ENCODE assay signal across 8 cellular contexts in genomic region chr17:39198186-39198566, GRCh38. TPM values are rescaled to one million over a fixed set of nuclear protein-coding genes. Genes with fewer than 3 reads are reported as not detected.
DNase-seq lines count a peak whose midpoint lies in the region; ATAC-seq, FAIRE-seq and TF ChIP-seq lines count a peak whose summit lies in the region.

No MANE protein-coding gene starts in this region.

- no peak overlapping the region for H3K18ac ChIP-seq in neuronal stem cell (ENCODE audit: low read length)

- H2AFZ ChIP-seq in Loucy (ENCODE audit: low read length) (peak overlapping the region; percentile 75), neuronal stem cell (ENCODE audit: low read length) (peak overlapping the region; percentile 95)

- H3K27me3 ChIP-seq in CD4-positive, CD25-positive, alpha-beta regulatory T cell (ENCODE audit: control insufficient read depth, insufficient read depth, low read length): no peaks in the 10 kb centered on the region
- H3K27me3 ChIP-seq in Loucy (ENCODE audit: insufficient read depth, low read length, poor library complexity, severe bottlenecking) (peaks cover 4% of the 10 kb centered on the region), neuronal stem cell (ENCODE audit: control insufficient read depth in 3 of 3, insufficient read depth in 3 of 3, low read depth in 1 of 3, low read length in 3 of 3) (no peaks in the 10 kb centered on the region)

- no peaks in the 10 kb centered on the region for H3K9me3 Mint-ChIP-seq in CD4-positive, CD25-positive, alpha-beta regulatory T cell

- H2BK15ac ChIP-seq in neuronal stem cell (ENCODE audit: low read length): peak overlapping the region; percentile 28

- peaks cover 62% of the 10 kb centered on the region for H4K20me1 ChIP-seq in Loucy (ENCODE audit: insufficient read depth, low read length, poor library complexity, severe bottlenecking)

- no peak overlapping the region for H3K4ac ChIP-seq in neuronal stem cell (ENCODE audit: low read length)

- peaks cover 70% of the 10 kb centered on the region for H3K79me2 ChIP-seq in Loucy (ENCODE audit: insufficient read depth, low read length)

- peak overlapping the region; percentile 70 for H3K27ac ChIP-seq in CD4-positive, CD25-positive, alpha-beta regulatory T cell (ENCODE audit: insufficient read depth, low read length, poor library complexity, severe bottlenecking)
- H3K27ac ChIP-seq in caudate nucleus (ENCODE audit: low read depth, low read length): peak overlapping the region; percentile 76
- H3K27ac ChIP-seq in neuronal stem cell (replicated peaks; ENCODE audit: low read length): no peak overlapping the region

- H3K23ac ChIP-seq in neuronal stem cell (ENCODE audit: low read depth, low read length, poor library complexity): no peak overlapping the region

- no peak overlapping the region for H2BK5ac ChIP-seq in neuronal stem cell (ENCODE audit: low read length)

- peaks cover 16% of the 10 kb centered on the region for H3K79me1 ChIP-seq in neuronal stem cell (ENCODE audit: low read depth, low read length)

- H2BK12ac ChIP-seq in neuronal stem cell (ENCODE audit: low read length): no peak overlapping the region

- peaks cover 14% of the 10 kb centered on the region for H3K36me3 Mint-ChIP-seq in CD4-positive, CD25-positive, alpha-beta regulatory T cell

- peak overlapping the region; percentile 97 for H3K4me2 ChIP-seq in Loucy (ENCODE audit: low read depth, low read length, poor library complexity, severe bottlenecking)
- H3K4me2 ChIP-seq in neuronal stem cell (ENCODE audit: insufficient read depth, low read length, poor library complexity, severe bottlenecking): peak overlapping the region; percentile 63

- no CpG with 5 or more reads among the region's 4 CpGs for WGBS in neuronal stem cell (ENCODE audit: extremely low coverage in 2 of 2, insufficient read length in 2 of 2, insufficient replicate concordance in 1 of 2), 2 donors

- no peak overlapping the region for H4K8ac ChIP-seq in neuronal stem cell (ENCODE audit: low read depth, low read length)

- no peak for FAIRE-seq in frontal cortex (lab: Jason Lieb, UNC)

- H3K9ac ChIP-seq in Loucy (ENCODE audit: low read depth, low read length, poor library complexity, severe bottlenecking) (peak overlapping the region; percentile 96), neuronal stem cell (ENCODE audit: low read depth, low read length, poor library complexity) (no peak overlapping the region)

- peaks cover 19% of the 10 kb centered on the region for H3K36me3 ChIP-seq in CD4-positive, CD25-positive, alpha-beta regulatory T cell (ENCODE audit: control insufficient read depth, insufficient read depth, low read length)
- H3K36me3 ChIP-seq in Loucy (ENCODE audit: insufficient read depth, low read length) (peaks cover 20% of the 10 kb centered on the region), neuronal stem cell (replicated peaks in 1 of 2; ENCODE audit: control insufficient read depth in 2 of 2, insufficient read depth in 2 of 2, low read length in 2 of 2) (peaks cover 24 to 36% of the 10 kb centered on the region in 2 donors)

- H3K4me3 Mint-ChIP-seq in CD4-positive, CD25-positive, alpha-beta regulatory T cell: peak overlapping the region; percentile 89 to 97 (median 95)

- H4K91ac ChIP-seq in neuronal stem cell (ENCODE audit: low read depth, low read length, poor library complexity): no peak overlapping the region

- no peaks in the 10 kb centered on the region for H3K9me2 ChIP-seq in Loucy (replicated peaks; ENCODE audit: low read depth, low read length)

- H3K27me3 Mint-ChIP-seq in CD4-positive, CD25-positive, alpha-beta regulatory T cell: peaks cover 7% of the 10 kb centered on the region

- peak overlapping the region; percentile 56 for H2BK120ac ChIP-seq in neuronal stem cell (ENCODE audit: low read depth, low read length)

- peak overlapping the region; percentile 55 to 100 (median 99) for H3K27ac Mint-ChIP-seq in CD4-positive, CD25-positive, alpha-beta regulatory T cell

- peak overlapping the region; percentile 48 for H2AK5ac ChIP-seq in neuronal stem cell (ENCODE audit: low read depth, low read length)

- no peak overlapping the region for H3K14ac ChIP-seq in neuronal stem cell (ENCODE audit: low read length)

- H3K4me3 ChIP-seq in CD4-positive, CD25-positive, alpha-beta regulatory T cell (ENCODE audit: low read depth, low read length): no peak overlapping the region
- H3K4me3 ChIP-seq in Loucy (ENCODE audit: low read length, poor library complexity, severe bottlenecking) (peak overlapping the region; percentile 95), neuronal stem cell (ENCODE audit: low read length in 2 of 2) (peak overlapping the region in 1 of 2 donors; percentile 77)

- H3K4me1 Mint-ChIP-seq in CD4-positive, CD25-positive, alpha-beta regulatory T cell: peaks cover 13 to 70% (median 47%) of the 10 kb centered on the region in 4 donors

- DNase-seq in CD4-positive, CD25-positive, alpha-beta regulatory T cell: no peak
- DNase-seq in caudate nucleus (lab: John Stamatoyannopoulos, UW) (no peak), neuronal stem cell (ENCODE audit: low spot score) (peak; percentile 33), NCI-H2081 (lab: John Stamatoyannopoulos, UW) (no peak), frontal cortex (ENCODE audit: low spot score in 2 of 2) (no peak), NCI-H128 (lab: John Stamatoyannopoulos, UW; ENCODE audit: unreplicated experiment) (no peak)
- DNase-seq in NK-92 treated with Interleukin-12 subunit alpha and Interleukin-12 subunit beta, amount 100 ng/mL, for 24 hours (lab: John Stamatoyannopoulos, UW): no peak

- no peak for TF ChIP-seq CTCF in Loucy (conservative IDR thresholded peaks at IDR 0.05; ENCODE audit: low read length)

- peaks cover 3% of the 10 kb centered on the region; the same call in 1 of the 2 replicates for H3F3A ChIP-seq in Loucy (ENCODE audit: low read depth)

- peaks cover 63% of the 10 kb centered on the region for H3K4me1 ChIP-seq in CD4-positive, CD25-positive, alpha-beta regulatory T cell (ENCODE audit: control insufficient read depth, insufficient read depth, low read length, poor library complexity, severe bottlenecking)
- peaks cover 67% of the 10 kb centered on the region for H3K4me1 ChIP-seq in Loucy (ENCODE audit: insufficient read depth, low read length, poor library complexity, severe bottlenecking)
- peaks cover 15 to 26% of the 10 kb centered on the region in 2 donors for H3K4me1 ChIP-seq in neuronal stem cell (ENCODE audit: control insufficient read depth in 2 of 2, insufficient read depth in 1 of 2, low read depth in 1 of 2, low read length in 2 of 2)

- no peak for ATAC-seq in CD4-positive, CD25-positive, alpha-beta regulatory T cell (ENCODE audit: low read depth in 2 of 2)

- H3K9me3 ChIP-seq in CD4-positive, CD25-positive, alpha-beta regulatory T cell (ENCODE audit: control insufficient read depth in 2 of 2, low read length in 2 of 2): no peaks in the 10 kb centered on the region
- no peaks in the 10 kb centered on the region for H3K9me3 ChIP-seq in Loucy (ENCODE audit: insufficient read depth, low read depth, low read length)
- no peaks in the 10 kb centered on the region for H3K9me3 ChIP-seq in neuronal stem cell (replicated peaks in 1 of 2; ENCODE audit: control insufficient read depth in 2 of 2, insufficient read depth in 1 of 2, low read depth in 1 of 2, low read length in 2 of 2)

RNA-seq across cellular contexts. Expression of gene CACNB1, which starts 0.7 kb away (rescaled TPM):
- total RNA-seq in CD4-positive, CD25-positive, alpha-beta regulatory T cell: 19.3 TPM
- 1 to 10 TPM in 2 of 4 donors, under 1 TPM in 2; 0.48 to 1.5 (median 0.97) TPM for polyA plus RNA-seq in CD4-positive, CD25-positive, alpha-beta regulatory T cell
- polyA plus RNA-seq in neuronal stem cell (2013, experiment 1 of 2): 5.8 TPM
- polyA plus RNA-seq in neuronal stem cell (2013, experiment 2 of 2): 5.9 TPM
- total RNA-seq in frontal cortex: 14.3 TPM

RNA-seq across cellular contexts. Expression of gene RPL19, which starts 1.9 kb away (rescaled TPM):
- total RNA-seq in CD4-positive, CD25-positive, alpha-beta regulatory T cell: 2,336 TPM
- 1,000 to 10,000 TPM; 2,055 to 3,537 (median 2,931) TPM for polyA plus RNA-seq in CD4-positive, CD25-positive, alpha-beta regulatory T cell
- polyA plus RNA-seq in neuronal stem cell (2013, experiment 1 of 2): 2,934 TPM
- polyA plus RNA-seq in neuronal stem cell (2013, experiment 2 of 2): 2,874 TPM
- 1,210 TPM for total RNA-seq in frontal cortex

RNA-seq across cellular contexts. Expression of gene STAC2, which starts 27.6 kb away (rescaled TPM):
- not detected for total RNA-seq in CD4-positive, CD25-positive, alpha-beta regulatory T cell
- polyA plus RNA-seq in CD4-positive, CD25-positive, alpha-beta regulatory T cell: not detected
- 3.2 TPM for polyA plus RNA-seq in neuronal stem cell (2013, experiment 1 of 2)
- polyA plus RNA-seq in neuronal stem cell (2013, experiment 2 of 2): 3.3 TPM
- total RNA-seq in frontal cortex: under 0.01 TPM

RNA-seq across cellular contexts. Expression of gene ARL5C, which starts 32.2 kb away (rescaled TPM):
- total RNA-seq in CD4-positive, CD25-positive, alpha-beta regulatory T cell: not detected
- not detected for polyA plus RNA-seq in CD4-positive, CD25-positive, alpha-beta regulatory T cell
- polyA plus RNA-seq in neuronal stem cell (2013, experiment 1 of 2): not detected
- not detected for polyA plus RNA-seq in neuronal stem cell (2013, experiment 2 of 2)
- not detected for total RNA-seq in frontal cortex

RNA-seq across cellular contexts. Expression of gene PLXDC1, which starts 46.7 kb away (rescaled TPM):
- 12.9 TPM for total RNA-seq in CD4-positive, CD25-positive, alpha-beta regulatory T cell
- 1 to 10 TPM in 2 of 4 donors, under 1 TPM in 2; 0.27 to 1.8 (median 1.1) TPM for polyA plus RNA-seq in CD4-positive, CD25-positive, alpha-beta regulatory T cell
- 0.56 TPM for polyA plus RNA-seq in neuronal stem cell (2013, experiment 1 of 2)
- 0.46 TPM for polyA plus RNA-seq in neuronal stem cell (2013, experiment 2 of 2)
- 9.8 TPM for total RNA-seq in frontal cortex
